ENCODE assay signal across 26 cellular contexts in genomic region chr21:40185208-40185607, GRCh38.
DNase-seq lines count a peak whose midpoint lies in the region; ATAC-seq and TF ChIP-seq lines count a peak whose summit lies in the region.
"Had no signal": no experiment of that assay in that cellular context is flagged by ENCODE, and none has a peak within 500 bp of the region (broad histone marks: within the 10 kb centered on the region; RNA-seq: fewer than 3 reads in every experiment).

No MANE protein-coding gene starts in this region.

- H3K9me3 Mint-ChIP-seq in natural killer cell treated with Interleukin-12 subunit alpha and Interleukin-12 subunit beta and Interleukin-15 and Interleukin-18, amount 100 ng/mL, for 72 hours: peaks cover 28% of the 10 kb centered on the region
- H3K9me3 Mint-ChIP-seq in activated T-cell treated with anti-CD3 and anti-CD28 coated beads, Interleukin-2, amount 50 U/mL, for 72 hours: peaks cover 6 to 15% of the 10 kb centered on the region in 2 donors

- no peak overlapping the region for H3K23ac ChIP-seq in neuronal stem cell (ENCODE audit: low read depth, low read length, poor library complexity)
- H3K23ac ChIP-seq in trophoblast cell (ENCODE audit: low read length): no peak overlapping the region

- H2BK120ac ChIP-seq in neuronal stem cell (ENCODE audit: low read depth, low read length) (no peak overlapping the region), trophoblast cell (ENCODE audit: insufficient read depth, low read length, poor library complexity) (no peak overlapping the region)

- intact Hi-C loops in upper lobe of right lung (cut with DNase I) (no loop called here), colonic mucosa (cut with DNase I) (no loop called here)

- H2AK5ac ChIP-seq in neuronal stem cell (ENCODE audit: low read depth, low read length) (no peak overlapping the region), trophoblast cell (ENCODE audit: low read length) (no peak overlapping the region)

- no CpG with 5 or more reads among the region's 8 CpGs for WGBS in neuronal stem cell (ENCODE audit: extremely low coverage in 2 of 2, insufficient read length in 2 of 2, insufficient replicate concordance in 1 of 2), 2 donors
- no CpG with 5 or more reads among the region's 8 CpGs for WGBS in trophoblast cell (ENCODE audit: extremely low coverage, insufficient coverage, insufficient read length)

- H4K8ac ChIP-seq in neuronal stem cell (ENCODE audit: low read depth, low read length): no peak overlapping the region
- no peak overlapping the region for H4K8ac ChIP-seq in trophoblast cell (ENCODE audit: low read depth, low read length)

- H3K4ac ChIP-seq in neuronal stem cell (ENCODE audit: low read length): no peak overlapping the region
- H3K4ac ChIP-seq in trophoblast cell (ENCODE audit: low read depth, low read length): no peak overlapping the region

- TF ChIP-seq CTCF in upper lobe of right lung (IDR thresholded peaks at IDR 0.05) (no peak), colonic mucosa (IDR thresholded peaks at IDR 0.05) (no peak)

- no peak overlapping the region for H2AFZ ChIP-seq in neuronal stem cell (ENCODE audit: low read length)
- no peak overlapping the region for H2AFZ ChIP-seq in trophoblast cell (ENCODE audit: insufficient read depth, low read length, poor library complexity)

- no peak overlapping the region for H3K4me3 ChIP-seq in neuronal stem cell (ENCODE audit: low read length in 2 of 2)
- H3K4me3 ChIP-seq in trophoblast cell (ENCODE audit: low read depth, low read length): peak overlapping the region; percentile 59
- no peak overlapping the region for H3K4me3 ChIP-seq in upper lobe of right lung
- no peak overlapping the region for H3K4me3 ChIP-seq in colonic mucosa
- H3K4me3 ChIP-seq: BLaER1, GM12878 had no signal

- no peak overlapping the region for H2BK15ac ChIP-seq in neuronal stem cell (ENCODE audit: low read length)

- no peaks in the 10 kb centered on the region for H3K4me1 Mint-ChIP-seq in natural killer cell treated with Interleukin-12 subunit alpha and Interleukin-12 subunit beta and Interleukin-15 and Interleukin-18, amount 100 ng/mL, for 72 hours (ENCODE audit: low read depth in 2 of 2)
- H3K4me1 Mint-ChIP-seq in activated T-cell treated with anti-CD3 and anti-CD28 coated beads, Interleukin-2, amount 50 U/mL, for 72 hours (ENCODE audit: low read depth): no peaks in the 10 kb centered on the region
- H3K4me1 Mint-ChIP-seq: CD14-positive monocyte; CD4-positive, alpha-beta memory T cell; CD4-positive, CD25-positive, alpha-beta regulatory T cell; CD8-positive, alpha-beta memory T cell had no signal

- H3K9ac ChIP-seq in neuronal stem cell (ENCODE audit: low read depth, low read length, poor library complexity) (no peak overlapping the region), trophoblast cell (ENCODE audit: low read length) (peak overlapping the region; percentile 19), colonic mucosa (ENCODE audit: low read depth in 2 of 2, low read length in 2 of 2) (no peak overlapping the region)
- H3K9ac ChIP-seq: BLaER1 had no signal

- H3K4me2 ChIP-seq in neuronal stem cell (ENCODE audit: insufficient read depth, low read length, poor library complexity, severe bottlenecking) (no peak overlapping the region), trophoblast cell (ENCODE audit: low read length) (no peak overlapping the region)

- H3K36me3 Mint-ChIP-seq in natural killer cell treated with Interleukin-12 subunit alpha and Interleukin-12 subunit beta and Interleukin-15 and Interleukin-18, amount 100 ng/mL, for 72 hours: peaks cover 7% of the 10 kb centered on the region
- H3K36me3 Mint-ChIP-seq in activated T-cell treated with anti-CD3 and anti-CD28 coated beads, Interleukin-2, amount 50 U/mL, for 72 hours (ENCODE audit: insufficient read depth in 2 of 2): peaks cover 6 to 9% of the 10 kb centered on the region in 2 donors
- H3K36me3 Mint-ChIP-seq: CD14-positive monocyte; CD4-positive, alpha-beta memory T cell had no signal

- H3K79me2 ChIP-seq in trophoblast cell (ENCODE audit: control insufficient read depth, insufficient read depth, low read length, poor library complexity): no peaks in the 10 kb centered on the region

- H3K18ac ChIP-seq in neuronal stem cell (ENCODE audit: low read length): peak overlapping the region; percentile 62
- no peak overlapping the region for H3K18ac ChIP-seq in trophoblast cell (ENCODE audit: low read length)

- H4K91ac ChIP-seq in neuronal stem cell (ENCODE audit: low read depth, low read length, poor library complexity): no peak overlapping the region
- H4K91ac ChIP-seq in trophoblast cell (ENCODE audit: low read depth, low read length): no peak overlapping the region

- H2BK5ac ChIP-seq in neuronal stem cell (ENCODE audit: low read length) (no peak overlapping the region), trophoblast cell (ENCODE audit: low read depth, low read length, poor library complexity) (no peak overlapping the region)

- H3K4me3 Mint-ChIP-seq in natural killer cell treated with Interleukin-12 subunit alpha and Interleukin-12 subunit beta and Interleukin-15 and Interleukin-18, amount 100 ng/mL, for 72 hours: no peak overlapping the region
- H3K4me3 Mint-ChIP-seq in activated T-cell treated with anti-CD3 and anti-CD28 coated beads, Interleukin-2, amount 50 U/mL, for 72 hours: no peak overlapping the region
- H3K4me3 Mint-ChIP-seq: CD14-positive monocyte; CD4-positive, alpha-beta memory T cell; CD4-positive, CD25-positive, alpha-beta regulatory T cell; CD8-positive, alpha-beta memory T cell had no signal

- no peaks in the 10 kb centered on the region for H3K36me3 ChIP-seq in neuronal stem cell (replicated peaks in 1 of 2; ENCODE audit: control insufficient read depth in 2 of 2, insufficient read depth in 2 of 2, low read length in 2 of 2)
- H3K36me3 ChIP-seq in trophoblast cell (ENCODE audit: control insufficient read depth in 1 of 2, insufficient read depth in 2 of 2, low read length in 2 of 2): no peaks in the 10 kb centered on the region
- no peaks in the 10 kb centered on the region for H3K36me3 ChIP-seq in upper lobe of right lung
- no peaks in the 10 kb centered on the region for H3K36me3 ChIP-seq in colonic mucosa
- H3K36me3 ChIP-seq: BE2C, BLaER1 had no signal

- no peaks in the 10 kb centered on the region for H3K27me3 Mint-ChIP-seq in natural killer cell treated with Interleukin-12 subunit alpha and Interleukin-12 subunit beta and Interleukin-15 and Interleukin-18, amount 100 ng/mL, for 72 hours
- H3K27me3 Mint-ChIP-seq in activated T-cell treated with anti-CD3 and anti-CD28 coated beads, Interleukin-2, amount 50 U/mL, for 72 hours (ENCODE audit: low read depth): no peaks in the 10 kb centered on the region
- H3K27me3 Mint-ChIP-seq: CD4-positive, alpha-beta memory T cell; CD4-positive, CD25-positive, alpha-beta regulatory T cell had no signal

- H3K27ac ChIP-seq in neuronal stem cell (replicated peaks; ENCODE audit: low read length) (no peak overlapping the region), trophoblast cell (ENCODE audit: low read depth, low read length) (no peak overlapping the region), upper lobe of right lung (no peak overlapping the region), colonic mucosa (no peak overlapping the region)

- peaks cover 0 to 2% of the 10 kb centered on the region in 2 donors for H3K9me3 ChIP-seq in neuronal stem cell (replicated peaks in 1 of 2; ENCODE audit: control insufficient read depth in 2 of 2, insufficient read depth in 1 of 2, low read depth in 1 of 2, low read length in 2 of 2)
- peaks cover 5% of the 10 kb centered on the region for H3K9me3 ChIP-seq in trophoblast cell (ENCODE audit: insufficient read depth, low read depth, low read length)
- H3K9me3 ChIP-seq in upper lobe of right lung: no peaks in the 10 kb centered on the region
- H3K9me3 ChIP-seq in colonic mucosa: no peaks in the 10 kb centered on the region
- H3K9me3 ChIP-seq: BE2C had no signal

- ATAC-seq in natural killer cell treated with Interleukin-12 subunit alpha and Interleukin-12 subunit beta and Interleukin-15 and Interleukin-18, amount 100 ng/mL, for 72 hours: peak; percentile 20 to 43
- ATAC-seq in upper lobe of right lung: peak; percentile 36
- ATAC-seq in activated T-cell treated with anti-CD3 and anti-CD28 coated beads, Interleukin-2, amount 50 U/mL, for 72 hours (replicated peaks in 1 of 2): no peak
- no peak for ATAC-seq in HG02610 (IDR thresholded peaks at IDR 0.05; ENCODE audit: unreplicated experiment)
- ATAC-seq: GM12878 had no signal

- DNase-seq in natural killer cell treated with Interleukin-12 subunit alpha and Interleukin-12 subunit beta and Interleukin-15 and Interleukin-18, amount 100 ng/mL, for 72 hours (ENCODE audit: low spot score): no peak
- DNase-seq in neuronal stem cell (ENCODE audit: low spot score): no peak
- no peak for DNase-seq in trophoblast cell
- DNase-seq in upper lobe of right lung: no peak
- DNase-seq in activated T-cell treated with anti-CD3 and anti-CD28 coated beads, Interleukin-2, amount 50 U/mL, for 72 hours: no peak
- no peak for DNase-seq in occipital lobe (lab: John Stamatoyannopoulos, UW)
- DNase-seq in colonic mucosa: no peak
- DNase-seq: 8988T; ACHN; BE2C; C1 segment of cervical spinal cord; CD4-positive, alpha-beta memory T cell; CD4-positive, CD25-positive, alpha-beta regulatory T cell; CD8-positive, alpha-beta memory T cell; COR-L47; DMS 273 treated with DMSO at 0.1 percent for 48 hours; DMS153; DMS53; DMS79; DND-41; EL; GDM1 had no signal

- H3K27me3 ChIP-seq in neuronal stem cell (ENCODE audit: control insufficient read depth in 3 of 3, insufficient read depth in 3 of 3, low read depth in 1 of 3, low read length in 3 of 3): peaks cover 0 to 2% (median 0%) of the 10 kb centered on the region in 3 experiments
- H3K27me3 ChIP-seq in trophoblast cell (ENCODE audit: insufficient read depth, low read length): no peaks in the 10 kb centered on the region
- no peaks in the 10 kb centered on the region for H3K27me3 ChIP-seq in upper lobe of right lung
- H3K27me3 ChIP-seq in colonic mucosa: no peaks in the 10 kb centered on the region
- H3K27me3 ChIP-seq: BE2C, BLaER1 had no signal

- H4K12ac ChIP-seq in trophoblast cell (ENCODE audit: low read depth, low read length): no peak overlapping the region

- H3K14ac ChIP-seq in neuronal stem cell (ENCODE audit: low read length): no peak overlapping the region
- H3K14ac ChIP-seq in trophoblast cell (ENCODE audit: low read length): no peak overlapping the region

- H3K4me1 ChIP-seq in neuronal stem cell (ENCODE audit: control insufficient read depth in 2 of 2, insufficient read depth in 1 of 2, low read depth in 1 of 2, low read length in 2 of 2) (no peaks in the 10 kb centered on the region), trophoblast cell (ENCODE audit: control insufficient read depth in 1 of 2, insufficient read depth in 2 of 2, low read length in 2 of 2) (no peaks in the 10 kb centered on the region), upper lobe of right lung (no peaks in the 10 kb centered on the region), colonic mucosa (no peaks in the 10 kb centered on the region)
- H3K4me1 ChIP-seq: BE2C had no signal

- H3K79me1 ChIP-seq in neuronal stem cell (ENCODE audit: low read depth, low read length) (no peaks in the 10 kb centered on the region), trophoblast cell (ENCODE audit: low read length) (no peaks in the 10 kb centered on the region)

- H3K27ac Mint-ChIP-seq in natural killer cell treated with Interleukin-12 subunit alpha and Interleukin-12 subunit beta and Interleukin-15 and Interleukin-18, amount 100 ng/mL, for 72 hours: no peak overlapping the region
- no peak overlapping the region for H3K27ac Mint-ChIP-seq in activated T-cell treated with anti-CD3 and anti-CD28 coated beads, Interleukin-2, amount 50 U/mL, for 72 hours
- H3K27ac Mint-ChIP-seq: CD14-positive monocyte; CD4-positive, alpha-beta memory T cell; CD4-positive, CD25-positive, alpha-beta regulatory T cell; CD8-positive, alpha-beta memory T cell had no signal

- H2BK12ac ChIP-seq in neuronal stem cell (ENCODE audit: low read length) (no peak overlapping the region), trophoblast cell (ENCODE audit: low read length) (no peak overlapping the region)

Comparison
In these comparisons a context has a peak if more than half of its experiments do, and no peak if none do; other contexts are left out.
1. ATAC-seq: peak in natural killer cell treated with Interleukin-12 subunit alpha and Interleukin-12 subunit beta and Interleukin-15 and Interleukin-18, amount 100 ng/mL, for 72 hours (2 of 2) and upper lobe of right lung (single experiment); none in activated T-cell treated with anti-CD3 and anti-CD28 coated beads, Interleukin-2, amount 50 U/mL, for 72 hours (0 of 2) and HG02610 (single experiment).